In the genomic region with DNA sequence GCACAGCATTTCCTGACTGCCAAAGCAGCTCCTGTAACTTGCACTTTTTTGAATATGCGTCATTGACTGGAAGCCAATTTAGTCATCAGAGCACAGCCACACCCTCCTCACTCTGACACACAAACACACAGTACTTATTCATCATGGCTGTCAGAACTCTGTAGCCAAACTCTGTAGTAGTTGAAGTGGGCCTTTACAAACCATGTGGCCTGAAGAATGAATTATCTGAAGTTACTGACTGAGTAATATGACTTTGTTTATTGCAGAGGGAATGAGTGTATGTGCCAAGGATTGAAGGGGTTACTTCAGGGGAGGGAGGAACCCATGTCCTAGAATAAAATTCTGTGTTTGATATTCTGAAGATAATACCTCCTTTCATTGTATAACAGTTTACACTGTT, we compare ENCODE assay signal across 8 cellular contexts.
A peak's percentile ranks its signal among the peaks of the same experiment; 100 is the strongest.
DNase-seq lines count a peak whose midpoint lies in the region; ATAC-seq, FAIRE-seq and TF ChIP-seq lines count a peak whose summit lies in the region.

No MANE protein-coding gene starts in this region.

- TF ChIP-seq CTCF in D721Med (IDR thresholded peaks at IDR 0.05; ENCODE audit: insufficient read depth, missing control alignments), result no peak

- no peaks in the 10 kb centered on the region for H3K9me3 Mint-ChIP-seq in activated CD4-positive, alpha-beta T cell treated with anti-CD3 and anti-CD28 coated beads, Interleukin-2, amount 10 ng/mL, durations not matched to agents 7 days and 5 days

- H3K27ac Mint-ChIP-seq in activated CD4-positive, alpha-beta T cell treated with anti-CD3 and anti-CD28 coated beads, Interleukin-2, amount 10 ng/mL, durations not matched to agents 7 days and 5 days, result no peak overlapping the region

- no peak for FAIRE-seq in D721Med (lab: Jason Lieb, UNC)

- no peaks in the 10 kb centered on the region for H3K27me3 Mint-ChIP-seq in activated CD4-positive, alpha-beta T cell treated with anti-CD3 and anti-CD28 coated beads, Interleukin-2, amount 10 ng/mL, durations not matched to agents 7 days and 5 days

- POLR2A ChIA-PET in activated CD4-positive, alpha-beta T cell treated with anti-CD3 and anti-CD28 coated beads, Interleukin-2, amount 10 ng/mL, durations not matched to agents 7 days and 5 days (lab: Charles Lee), result no interaction called here

- ATAC-seq in left lobe of liver, result no peak
- no peak for ATAC-seq in HG03521 (IDR thresholded peaks at IDR 0.05; ENCODE audit: unreplicated experiment)

- DNase-seq in activated CD4-positive, alpha-beta T cell treated with anti-CD3 and anti-CD28 coated beads for 48 hours, result peak; percentile 19
- DNase-seq in activated CD4-positive, alpha-beta T cell treated with anti-CD3 and anti-CD28 coated beads, Interleukin-2, amount 10 ng/mL, durations not matched to agents 7 days and 5 days, result no peak
- DNase-seq in OCI-M1 (lab: John Stamatoyannopoulos, UW), result peak; percentile 66
- peak; percentile 70 for DNase-seq in epidermal melanocyte (ENCODE audit: insufficient read length, low spot score)
- DNase-seq in non-pigmented ciliary epithelial cell (ENCODE audit: low read depth), result peak; percentile 85
- no peak for DNase-seq in D721Med (ENCODE audit: insufficient read length, low spot score)
- DNase-seq in left lobe of liver (ENCODE audit: low spot score), result no peak

- H3K36me3 Mint-ChIP-seq in activated CD4-positive, alpha-beta T cell treated with anti-CD3 and anti-CD28 coated beads, Interleukin-2, amount 10 ng/mL, durations not matched to agents 7 days and 5 days (ENCODE audit: low read depth), result peaks cover 1% of the 10 kb centered on the region

- peaks cover 3% of the 10 kb centered on the region for H3K4me1 Mint-ChIP-seq in activated CD4-positive, alpha-beta T cell treated with anti-CD3 and anti-CD28 coated beads, Interleukin-2, amount 10 ng/mL, durations not matched to agents 7 days and 5 days

- H3K4me3 Mint-ChIP-seq in activated CD4-positive, alpha-beta T cell treated with anti-CD3 and anti-CD28 coated beads, Interleukin-2, amount 10 ng/mL, durations not matched to agents 7 days and 5 days, result no peak overlapping the region

- CTCF ChIA-PET in activated CD4-positive, alpha-beta T cell treated with anti-CD3 and anti-CD28 coated beads, Interleukin-2, amount 10 ng/mL, durations not matched to agents 7 days and 5 days (lab: Charles Lee), result interaction anchor here (0.8 kb wide), 1 partner anchor 246 kb away, joined by 3 read pairs; no protein-coding TSS in a partner anchor

Comparison
In these comparisons a context has a peak if more than half of its experiments do, and no peak if none do; other contexts are left out.
1. DNase-seq: peak in activated CD4-positive, alpha-beta T cell treated with anti-CD3 and anti-CD28 coated beads for 48 hours (single experiment), OCI-M1 (single experiment), epidermal melanocyte (single experiment) and non-pigmented ciliary epithelial cell (single experiment); none in activated CD4-positive, alpha-beta T cell treated with anti-CD3 and anti-CD28 coated beads, Interleukin-2, amount 10 ng/mL, durations not matched to agents 7 days and 5 days (single experiment), D721Med (single experiment) and left lobe of liver (single experiment).